In the genomic region with DNA sequence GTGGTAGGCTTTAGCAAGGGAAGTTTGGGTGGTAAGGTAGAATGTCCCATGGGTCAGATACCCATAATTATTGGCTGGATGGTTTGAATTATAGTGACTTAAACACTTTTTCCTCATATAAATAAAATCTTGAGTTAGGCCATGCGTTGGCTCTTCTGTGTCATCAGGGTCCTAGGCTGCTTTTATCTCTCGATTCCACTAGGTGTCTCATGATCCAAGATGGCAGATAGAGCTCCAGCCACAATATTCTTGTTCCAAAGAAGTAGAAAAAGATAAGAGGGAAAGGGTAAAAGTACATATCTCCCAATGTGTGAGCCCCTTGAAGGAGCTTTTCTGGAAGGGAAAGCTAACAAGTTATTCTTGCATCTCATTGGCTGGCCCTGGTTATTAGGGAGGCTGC, we compare ENCODE assay signal across 1 cellular context.
TF ChIP-seq lines count a peak whose summit lies in the region.

No MANE protein-coding gene starts in this region.

TF ChIP-seq in GM23338, 12 proteins besides CTCF, POLR2A, EP300 and RAD21 (continued from another document):
- TF ChIP-seq, protein P1, sequence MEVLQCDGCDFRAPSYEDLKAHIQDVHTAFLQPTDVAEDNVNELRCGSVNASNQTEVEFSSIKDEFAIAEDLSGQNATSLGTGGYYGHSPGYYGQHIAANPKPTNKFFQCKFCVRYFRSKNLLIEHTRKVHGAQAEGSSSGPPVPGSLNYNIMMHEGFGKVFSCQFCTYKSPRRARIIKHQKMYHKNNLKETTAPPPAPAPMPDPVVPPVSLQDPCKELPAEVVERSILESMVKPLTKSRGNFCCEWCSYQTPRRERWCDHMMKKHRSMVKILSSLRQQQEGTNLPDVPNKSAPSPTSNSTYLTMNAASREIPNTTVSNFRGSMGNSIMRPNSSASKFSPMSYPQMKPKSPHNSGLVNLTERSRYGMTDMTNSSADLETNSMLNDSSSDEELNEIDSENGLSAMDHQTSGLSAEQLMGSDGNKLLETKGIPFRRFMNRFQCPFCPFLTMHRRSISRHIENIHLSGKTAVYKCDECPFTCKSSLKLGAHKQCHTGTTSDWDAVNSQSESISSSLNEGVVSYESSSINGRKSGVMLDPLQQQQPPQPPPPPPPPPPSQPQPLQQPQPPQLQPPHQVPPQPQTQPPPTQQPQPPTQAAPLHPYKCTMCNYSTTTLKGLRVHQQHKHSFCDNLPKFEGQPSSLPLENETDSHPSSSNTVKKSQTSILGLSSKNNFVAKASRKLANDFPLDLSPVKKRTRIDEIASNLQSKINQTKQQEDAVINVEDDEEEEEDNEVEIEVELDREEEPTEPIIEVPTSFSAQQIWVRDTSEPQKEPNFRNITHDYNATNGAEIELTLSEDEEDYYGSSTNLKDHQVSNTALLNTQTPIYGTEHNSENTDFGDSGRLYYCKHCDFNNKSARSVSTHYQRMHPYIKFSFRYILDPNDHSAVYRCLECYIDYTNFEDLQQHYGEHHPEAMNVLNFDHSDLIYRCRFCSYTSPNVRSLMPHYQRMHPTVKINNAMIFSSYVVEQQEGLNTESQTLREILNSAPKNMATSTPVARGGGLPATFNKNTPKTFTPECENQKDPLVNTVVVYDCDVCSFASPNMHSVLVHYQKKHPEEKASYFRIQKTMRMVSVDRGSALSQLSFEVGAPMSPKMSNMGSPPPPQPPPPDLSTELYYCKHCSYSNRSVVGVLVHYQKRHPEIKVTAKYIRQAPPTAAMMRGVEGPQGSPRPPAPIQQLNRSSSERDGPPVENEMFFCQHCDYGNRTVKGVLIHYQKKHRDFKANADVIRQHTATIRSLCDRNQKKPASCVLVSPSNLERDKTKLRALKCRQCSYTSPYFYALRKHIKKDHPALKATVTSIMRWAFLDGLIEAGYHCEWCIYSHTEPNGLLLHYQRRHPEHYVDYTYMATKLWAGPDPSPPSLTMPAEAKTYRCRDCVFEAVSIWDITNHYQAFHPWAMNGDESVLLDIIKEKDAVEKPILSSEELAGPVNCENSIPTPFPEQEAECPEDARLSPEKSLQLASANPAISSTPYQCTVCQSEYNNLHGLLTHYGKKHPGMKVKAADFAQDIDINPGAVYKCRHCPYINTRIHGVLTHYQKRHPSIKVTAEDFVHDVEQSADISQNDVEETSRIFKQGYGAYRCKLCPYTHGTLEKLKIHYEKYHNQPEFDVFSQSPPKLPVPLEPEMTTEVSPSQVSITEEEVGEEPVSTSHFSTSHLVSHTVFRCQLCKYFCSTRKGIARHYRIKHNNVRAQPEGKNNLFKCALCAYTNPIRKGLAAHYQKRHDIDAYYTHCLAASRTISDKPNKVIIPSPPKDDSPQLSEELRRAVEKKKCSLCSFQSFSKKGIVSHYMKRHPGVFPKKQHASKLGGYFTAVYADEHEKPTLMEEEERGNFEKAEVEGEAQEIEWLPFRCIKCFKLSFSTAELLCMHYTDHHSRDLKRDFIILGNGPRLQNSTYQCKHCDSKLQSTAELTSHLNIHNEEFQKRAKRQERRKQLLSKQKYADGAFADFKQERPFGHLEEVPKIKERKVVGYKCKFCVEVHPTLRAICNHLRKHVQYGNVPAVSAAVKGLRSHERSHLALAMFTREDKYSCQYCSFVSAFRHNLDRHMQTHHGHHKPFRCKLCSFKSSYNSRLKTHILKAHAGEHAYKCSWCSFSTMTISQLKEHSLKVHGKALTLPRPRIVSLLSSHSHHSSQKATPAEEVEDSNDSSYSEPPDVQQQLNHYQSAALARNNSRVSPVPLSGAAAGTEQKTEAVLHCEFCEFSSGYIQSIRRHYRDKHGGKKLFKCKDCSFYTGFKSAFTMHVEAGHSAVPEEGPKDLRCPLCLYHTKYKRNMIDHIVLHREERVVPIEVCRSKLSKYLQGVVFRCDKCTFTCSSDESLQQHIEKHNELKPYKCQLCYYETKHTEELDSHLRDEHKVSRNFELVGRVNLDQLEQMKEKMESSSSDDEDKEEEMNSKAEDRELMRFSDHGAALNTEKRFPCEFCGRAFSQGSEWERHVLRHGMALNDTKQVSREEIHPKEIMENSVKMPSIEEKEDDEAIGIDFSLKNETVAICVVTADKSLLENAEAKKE (CRISPR knock-in tag; IDR thresholded peaks at IDR 0.05) = no peak
- TF ChIP-seq POLR2AphosphoS5 (IDR thresholded peaks at IDR 0.05; ENCODE audit: low read depth) = no peak
- no peak for TF ChIP-seq CREB1 (CRISPR knock-in tag; IDR thresholded peaks at IDR 0.05; ENCODE audit: low read depth)
- TF ChIP-seq ZNF114 (CRISPR knock-in tag; IDR thresholded peaks at IDR 0.05) = no peak
- TF ChIP-seq, protein P2, sequence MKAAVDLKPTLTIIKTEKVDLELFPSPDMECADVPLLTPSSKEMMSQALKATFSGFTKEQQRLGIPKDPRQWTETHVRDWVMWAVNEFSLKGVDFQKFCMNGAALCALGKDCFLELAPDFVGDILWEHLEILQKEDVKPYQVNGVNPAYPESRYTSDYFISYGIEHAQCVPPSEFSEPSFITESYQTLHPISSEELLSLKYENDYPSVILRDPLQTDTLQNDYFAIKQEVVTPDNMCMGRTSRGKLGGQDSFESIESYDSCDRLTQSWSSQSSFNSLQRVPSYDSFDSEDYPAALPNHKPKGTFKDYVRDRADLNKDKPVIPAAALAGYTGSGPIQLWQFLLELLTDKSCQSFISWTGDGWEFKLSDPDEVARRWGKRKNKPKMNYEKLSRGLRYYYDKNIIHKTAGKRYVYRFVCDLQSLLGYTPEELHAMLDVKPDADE (IDR thresholded peaks at IDR 0.05) = no peak
- no peak for TF ChIP-seq NANOG (IDR thresholded peaks at IDR 0.05; ENCODE audit: borderline replicate concordance)
- TF ChIP-seq, protein P3, sequence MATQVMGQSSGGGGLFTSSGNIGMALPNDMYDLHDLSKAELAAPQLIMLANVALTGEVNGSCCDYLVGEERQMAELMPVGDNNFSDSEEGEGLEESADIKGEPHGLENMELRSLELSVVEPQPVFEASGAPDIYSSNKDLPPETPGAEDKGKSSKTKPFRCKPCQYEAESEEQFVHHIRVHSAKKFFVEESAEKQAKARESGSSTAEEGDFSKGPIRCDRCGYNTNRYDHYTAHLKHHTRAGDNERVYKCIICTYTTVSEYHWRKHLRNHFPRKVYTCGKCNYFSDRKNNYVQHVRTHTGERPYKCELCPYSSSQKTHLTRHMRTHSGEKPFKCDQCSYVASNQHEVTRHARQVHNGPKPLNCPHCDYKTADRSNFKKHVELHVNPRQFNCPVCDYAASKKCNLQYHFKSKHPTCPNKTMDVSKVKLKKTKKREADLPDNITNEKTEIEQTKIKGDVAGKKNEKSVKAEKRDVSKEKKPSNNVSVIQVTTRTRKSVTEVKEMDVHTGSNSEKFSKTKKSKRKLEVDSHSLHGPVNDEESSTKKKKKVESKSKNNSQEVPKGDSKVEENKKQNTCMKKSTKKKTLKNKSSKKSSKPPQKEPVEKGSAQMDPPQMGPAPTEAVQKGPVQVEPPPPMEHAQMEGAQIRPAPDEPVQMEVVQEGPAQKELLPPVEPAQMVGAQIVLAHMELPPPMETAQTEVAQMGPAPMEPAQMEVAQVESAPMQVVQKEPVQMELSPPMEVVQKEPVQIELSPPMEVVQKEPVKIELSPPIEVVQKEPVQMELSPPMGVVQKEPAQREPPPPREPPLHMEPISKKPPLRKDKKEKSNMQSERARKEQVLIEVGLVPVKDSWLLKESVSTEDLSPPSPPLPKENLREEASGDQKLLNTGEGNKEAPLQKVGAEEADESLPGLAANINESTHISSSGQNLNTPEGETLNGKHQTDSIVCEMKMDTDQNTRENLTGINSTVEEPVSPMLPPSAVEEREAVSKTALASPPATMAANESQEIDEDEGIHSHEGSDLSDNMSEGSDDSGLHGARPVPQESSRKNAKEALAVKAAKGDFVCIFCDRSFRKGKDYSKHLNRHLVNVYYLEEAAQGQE (IDR thresholded peaks at IDR 0.05; ENCODE audit: unreplicated experiment) = no peak
- no peak for TF ChIP-seq EZH2phosphoT487 (IDR thresholded peaks at IDR 0.05; ENCODE audit: unreplicated experiment)
- no peak for TF ChIP-seq JUNB (IDR thresholded peaks at IDR 0.05; ENCODE audit: unreplicated experiment)
